15 cellular contexts compared by ENCODE assay signal in genomic region chr1:227901906-227902640, GRCh38. TPM values are rescaled to one million over a fixed set of nuclear protein-coding genes. Genes with fewer than 3 reads are reported as not detected.
DNase-seq lines count a peak whose midpoint lies in the region; ATAC-seq and TF ChIP-seq lines count a peak whose summit lies in the region.
"Had no signal": no experiment of that assay in that cellular context is flagged by ENCODE, and none has a peak within 500 bp of the region (broad histone marks: within the 10 kb centered on the region; RNA-seq: fewer than 3 reads in every experiment).

No MANE protein-coding gene starts in this region.

- H3K9me3 Mint-ChIP-seq in activated T-cell treated with anti-CD3 and anti-CD28 coated beads, Interleukin-2, amount 50 U/mL, for 72 hours, result no peaks in the 10 kb centered on the region
- H3K9me3 Mint-ChIP-seq: natural killer cell had no signal

- H3K9me3 ChIP-seq in smooth muscle cell (replicated peaks; ENCODE audit: low read depth) (no peaks in the 10 kb centered on the region), BE2C (no peaks in the 10 kb centered on the region)
- H3K9me3 ChIP-seq: gastrocnemius medialis had no signal

- no peak for DNase-seq in activated T-cell treated with anti-CD3 and anti-CD28 coated beads, Interleukin-2, amount 50 U/mL, for 72 hours
- no peak for DNase-seq in activated T-cell treated with anti-CD3 and anti-CD28 coated beads for 4 hours
- DNase-seq in RPMI7951 (ENCODE audit: low read depth), result peak; percentile 69
- DNase-seq in left ventricle myocardium superior, result peak; percentile 16
- no peak for DNase-seq in smooth muscle cell (lab: John Stamatoyannopoulos, UW; ENCODE audit: unreplicated experiment)
- no peak for DNase-seq in BE2C
- DNase-seq: anterior cingulate cortex; gastrocnemius medialis; KG1; natural killer cell; NK-92 treated with Interleukin-12 subunit alpha and Interleukin-12 subunit beta, amount 100 ng/mL, for 24 hours; stimulated activated CD4-positive, alpha-beta T cell treated with anti-CD3 and anti-CD28 coated beads, Interleukin-4, amount 100 ng/mL, for 24 hours had no signal

- intact Hi-C loops in left ventricle myocardium superior (cut with micrococcal nuclease), result no loop called here

- H3K27me3 ChIP-seq in smooth muscle cell (ENCODE audit: low read depth) (no peaks in the 10 kb centered on the region), BE2C (no peaks in the 10 kb centered on the region)
- H3K27me3 ChIP-seq: gastrocnemius medialis had no signal

- H3K27ac Mint-ChIP-seq in activated T-cell treated with anti-CD3 and anti-CD28 coated beads, Interleukin-2, amount 50 U/mL, for 72 hours, result no peak overlapping the region
- H3K27ac Mint-ChIP-seq: B cell had no signal

- no peak overlapping the region for H3K4me2 ChIP-seq in smooth muscle cell

- peak; percentile 18 to 43 for ATAC-seq in activated T-cell treated with anti-CD3 and anti-CD28 coated beads, Interleukin-2, amount 50 U/mL, for 72 hours (replicated peaks in 1 of 2)
- ATAC-seq in left ventricle myocardium superior (no peak), HG02870 (IDR thresholded peaks at IDR 0.05; ENCODE audit: unreplicated experiment) (no peak), GM18520 (IDR thresholded peaks at IDR 0.05; ENCODE audit: unreplicated experiment) (no peak)
- ATAC-seq: gastrocnemius medialis had no signal

- no peaks in the 10 kb centered on the region for H3K4me1 Mint-ChIP-seq in activated T-cell treated with anti-CD3 and anti-CD28 coated beads, Interleukin-2, amount 50 U/mL, for 72 hours (ENCODE audit: low read depth)
- H3K4me1 Mint-ChIP-seq: B cell had no signal

- TF ChIP-seq CTCF in smooth muscle cell (IDR thresholded peaks at IDR 0.05; ENCODE audit: borderline replicate concordance, insufficient read depth, poor library complexity, severe bottlenecking), result peak; percentile 19
- TF ChIP-seq CTCF in BE2C (IDR thresholded peaks at IDR 0.05; ENCODE audit: low read depth, low read length), result no peak; the same call in 1 of the 2 replicates

- H3K79me2 ChIP-seq in smooth muscle cell (ENCODE audit: low read depth), result no peaks in the 10 kb centered on the region

- H3K4me3 ChIP-seq in smooth muscle cell, result no peak overlapping the region
- no peak overlapping the region for H3K4me3 ChIP-seq in BE2C (ENCODE audit: low read depth, low read length)
- H3K4me3 ChIP-seq: gastrocnemius medialis had no signal

- H3K36me3 Mint-ChIP-seq in activated T-cell treated with anti-CD3 and anti-CD28 coated beads, Interleukin-2, amount 50 U/mL, for 72 hours (ENCODE audit: insufficient read depth in 2 of 2), result no peaks in the 10 kb centered on the region
- H3K36me3 Mint-ChIP-seq: natural killer cell had no signal

- H3K36me3 ChIP-seq in smooth muscle cell (ENCODE audit: low read depth) (no peaks in the 10 kb centered on the region), BE2C (no peaks in the 10 kb centered on the region)
- H3K36me3 ChIP-seq: gastrocnemius medialis had no signal

- WGBS in smooth muscle cell (ENCODE audit: low lambda C conversion rate), result 81% methylated on average over 5 of the region's 11 CpGs

- H3K27ac ChIP-seq in smooth muscle cell (ENCODE audit: low read depth), result peak overlapping the region; percentile 62
- H3K27ac ChIP-seq: gastrocnemius medialis had no signal

- H4K20me1 ChIP-seq in smooth muscle cell (ENCODE audit: low read depth), result no peaks in the 10 kb centered on the region

- H3K27me3 Mint-ChIP-seq in activated T-cell treated with anti-CD3 and anti-CD28 coated beads, Interleukin-2, amount 50 U/mL, for 72 hours (ENCODE audit: low read depth), result no peaks in the 10 kb centered on the region
- H3K27me3 Mint-ChIP-seq: B cell had no signal

- H3K4me3 Mint-ChIP-seq in activated T-cell treated with anti-CD3 and anti-CD28 coated beads, Interleukin-2, amount 50 U/mL, for 72 hours, result no peak overlapping the region
- H3K4me3 Mint-ChIP-seq: B cell, natural killer cell had no signal

- H3F3A ChIP-seq in smooth muscle cell (ENCODE audit: low read depth), result no peaks in the 10 kb centered on the region

- H3K4me1 ChIP-seq in smooth muscle cell (ENCODE audit: low read depth), result no peaks in the 10 kb centered on the region
- H3K4me1 ChIP-seq in BE2C, result no peaks in the 10 kb centered on the region
- H3K4me1 ChIP-seq: gastrocnemius medialis had no signal

- H3K9ac ChIP-seq in smooth muscle cell (ENCODE audit: low read depth), result peak overlapping the region; percentile 47

- H2AFZ ChIP-seq in smooth muscle cell (ENCODE audit: low read depth), result peak overlapping the region; percentile 66

RNA-seq across cellular contexts. Expression of gene WNT9A, which starts 45.7 kb away (rescaled TPM):
- total RNA-seq in activated T-cell treated with anti-CD3 and anti-CD28 coated beads, Interleukin-2, amount 50 U/mL, for 72 hours, result under 1 TPM in 1 of 2 donors, not detected in 1; 0.28 TPM
- total RNA-seq in RPMI7951 (2014; rRNA removed; shearing (Covaris generic)), result 9.5 and 14.0 TPM in 2 replicates
- 2.5 TPM for total RNA-seq in left ventricle myocardium superior
- 1.1 and 2.6 TPM in 2 replicates for total RNA-seq in smooth muscle cell
- 0.03 and 0.76 TPM in 2 replicates for polyA plus RNA-seq in smooth muscle cell
- not detected for polyA plus RNA-seq in BE2C (2012; ENCODE audit: insufficient read depth, insufficient read length, low read depth)
- total RNA-seq: B cell, natural killer cell had no signal

Comparison
In these comparisons a context has a peak if more than half of its experiments do, and no peak if none do; other contexts are left out.
1. ATAC-seq: peak in activated T-cell treated with anti-CD3 and anti-CD28 coated beads, Interleukin-2, amount 50 U/mL, for 72 hours (2 of 2); none in left ventricle myocardium superior (single experiment), HG02870 (single experiment) and GM18520 (single experiment).
2. DNase-seq: peak in RPMI7951 (single experiment) and left ventricle myocardium superior (single experiment); none in activated T-cell treated with anti-CD3 and anti-CD28 coated beads, Interleukin-2, amount 50 U/mL, for 72 hours (0 of 2), activated T-cell treated with anti-CD3 and anti-CD28 coated beads for 4 hours (single experiment), smooth muscle cell (single experiment) and BE2C (single experiment).